17 cellular contexts compared by ENCODE assay signal in the genomic region with DNA sequence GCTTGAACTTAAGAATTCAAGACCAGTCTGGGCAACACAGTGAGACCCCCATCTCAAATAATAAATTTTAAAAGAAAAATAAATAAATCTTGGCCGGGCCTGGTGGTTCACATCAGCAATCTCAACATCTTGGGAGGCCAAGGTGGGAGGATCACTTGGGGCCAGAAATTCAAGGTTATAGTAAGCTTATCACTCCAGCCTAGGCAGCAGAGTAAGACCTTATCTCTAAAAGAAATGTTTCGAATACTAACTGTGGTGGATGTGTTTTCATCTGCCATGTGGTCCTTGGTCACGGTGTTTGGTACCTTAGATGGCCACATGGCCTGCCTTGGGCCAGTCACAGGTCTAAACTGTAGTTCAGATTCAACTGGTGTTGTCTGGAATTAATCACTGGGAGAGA. TPM values are rescaled to one million over a fixed set of nuclear protein-coding genes. Genes with fewer than 3 reads are reported as not detected.
DNase-seq lines count a peak whose midpoint lies in the region; ATAC-seq and TF ChIP-seq lines count a peak whose summit lies in the region.
"Had no signal": no experiment of that assay in that cellular context is flagged by ENCODE, and none has a peak within 500 bp of the region (broad histone marks: within the 10 kb centered on the region; RNA-seq: fewer than 3 reads in every experiment).

No MANE protein-coding gene starts in this region.

- intact Hi-C loops in tibial artery (cut with DNase I; ENCODE audit: low total_unique reads): no loop called here

- no peak for TF ChIP-seq CTCF in RWPE1 (conservative IDR thresholded peaks at IDR 0.05; ENCODE audit: low read depth)
- no peak for TF ChIP-seq CTCF in fibroblast of lung (conservative IDR thresholded peaks at IDR 0.05 in 1 of 2, IDR thresholded peaks at IDR 0.05 in 1 of 2; ENCODE audit: low read depth in 1 of 2, low read length in 2 of 2)
- no peak for TF ChIP-seq CTCF in tibial artery (IDR thresholded peaks at IDR 0.05)

- peaks cover 11% of the 10 kb centered on the region for H3K4me1 ChIP-seq in fibroblast of lung (ENCODE audit: control insufficient read depth, extremely low read depth, insufficient read depth, low read length)
- H3K4me1 ChIP-seq in tibial artery: peaks cover 0 to 40% (median 21%) of the 10 kb centered on the region in 4 donors

- peaks cover 4% of the 10 kb centered on the region for H3K27me3 ChIP-seq in fibroblast of lung (ENCODE audit: control insufficient read depth, insufficient read depth, low read length)
- no peaks in the 10 kb centered on the region for H3K27me3 ChIP-seq in tibial artery
- H3K27me3 ChIP-seq: adrenal gland had no signal

- no peak overlapping the region for H2AFZ ChIP-seq in fibroblast of lung (ENCODE audit: low read length)

- no peak overlapping the region for H3K9ac ChIP-seq in fibroblast of lung (ENCODE audit: insufficient read depth, low read length)

- ATAC-seq in HG03159 (IDR thresholded peaks at IDR 0.05; ENCODE audit: unreplicated experiment): no peak

- H3K4me2 ChIP-seq in fibroblast of lung (ENCODE audit: extremely low read depth, insufficient read depth, low read length): no peak overlapping the region

- CTCF ChIA-PET in RWPE1 (lab: Yijun Ruan, JAX): interaction anchor here (0.8 to 1.1 kb wide), 2 partner anchors 47 to 116 kb away, joined by 3 to 4 read pairs; no protein-coding TSS in a partner anchor

- H3K36me3 ChIP-seq in fibroblast of lung (ENCODE audit: control insufficient read depth, insufficient read depth, low read length) (peaks cover 6% of the 10 kb centered on the region), tibial artery (no peaks in the 10 kb centered on the region)
- H3K36me3 ChIP-seq: adrenal gland had no signal

- H3K4me3 ChIP-seq in fibroblast of lung (replicated peaks in 1 of 4; ENCODE audit: control extremely low read depth in 1 of 4, insufficient read depth in 1 of 4, low read depth in 3 of 4, low read length in 4 of 4) (no peak overlapping the region), tibial artery (no peak overlapping the region)
- H3K4me3 ChIP-seq: adrenal gland, SJSA1 had no signal

- POLR2A ChIA-PET in RWPE1 (lab: Yijun Ruan, JAX; ENCODE audit: low non-redundant PET): interaction anchor here (0.8 kb wide), 1 partner anchor 562 kb away, joined by 4 read pairs; no protein-coding TSS in a partner anchor

- DNase-seq in RWPE1 (ENCODE audit: low spot score): no peak
- DNase-seq in fibroblast of lung (ENCODE audit: low read depth in 2 of 2): no peak
- DNase-seq in tibial artery: no peak
- DNase-seq in NCI-H2081 treated with DMSO at 0.1 percent for 48 hours (lab: John Stamatoyannopoulos, UW): no peak
- DNase-seq in nucleus accumbens (lab: John Stamatoyannopoulos, UW): no peak
- DNase-seq: activated CD4-positive, alpha-beta memory T cell treated with anti-CD3 and anti-CD28 coated beads, Interleukin-2, amount 10 ng/mL, durations not matched to agents 7 days and 5 days; adrenal gland; C1 segment of cervical spinal cord; DMS79 treated with DMSO at 0.1 percent for 48 hours; NCI-H1694 treated with DMSO at 0.1 percent for 48 hours; NCI-H510A treated with DMSO at 0.1 percent for 48 hours; posterior cingulate gyrus had no signal

- H3K27ac ChIP-seq in RWPE1: peak overlapping the region; percentile 67
- H3K27ac ChIP-seq in fibroblast of lung (ENCODE audit: insufficient read depth, low read length): peak overlapping the region; percentile 46
- peak overlapping the region; percentile 55 to 65 for H3K27ac ChIP-seq in tibial artery
- H3K27ac ChIP-seq: epithelial cell of prostate, SJSA1 had no signal

- no peaks in the 10 kb centered on the region for H4K20me1 ChIP-seq in fibroblast of lung (ENCODE audit: control insufficient read depth, extremely low read depth, insufficient read depth, low read length)

- no peaks in the 10 kb centered on the region for H3K9me3 ChIP-seq in fibroblast of lung (ENCODE audit: control insufficient read depth, insufficient read depth, low read depth, low read length)
- H3K9me3 ChIP-seq in tibial artery: no peaks in the 10 kb centered on the region
- H3K9me3 ChIP-seq: adrenal gland, SJSA1 had no signal

- peaks cover 16% of the 10 kb centered on the region for H3K79me2 ChIP-seq in fibroblast of lung (ENCODE audit: control insufficient read depth, insufficient read depth, low read length)

RNA-seq across cellular contexts. Expression of a gene that starts 5.8 kb away (rescaled TPM):
- 1.0 and 12.9 TPM in 2 replicates for total RNA-seq in fibroblast of lung
- polyA plus RNA-seq in fibroblast of lung: 23.7 and 104 TPM in 2 replicates
- 22.4 and 96.8 TPM in 2 replicates for polyA plus RNA-seq in fibroblast of lung (2012)
- 31.1 and 47.2 TPM in 2 replicates for polyA minus RNA-seq in fibroblast of lung (ENCODE audit: low replicate concordance)

RNA-seq across cellular contexts. Expression of a gene that starts 8.9 kb away (rescaled TPM):
- 1.3 and 1.8 TPM in 2 replicates for total RNA-seq in fibroblast of lung
- polyA plus RNA-seq in fibroblast of lung: 1.2 and 1.4 TPM in 2 replicates
- 0.70 and 0.75 TPM in 2 replicates for polyA plus RNA-seq in fibroblast of lung (2012)
- polyA minus RNA-seq in fibroblast of lung (ENCODE audit: low replicate concordance): not detected in 2 replicates
- total RNA-seq: activated CD4-positive, alpha-beta memory T cell treated with anti-CD3 and anti-CD28 coated beads, Interleukin-2, amount 10 ng/mL, durations not matched to agents 7 days and 5 days; activated T-helper 1 cell treated with anti-CD3 and anti-CD28 coated beads, Interleukin-12 subunit alpha, Interleukin-12 subunit beta, Interleukin-2, Interleukin-4 antibody, amounts not matched to agents 30 ng/mL and 10 ng/mL and 1 ng/mL, durations not matched to agents 14 hours and 24 hours and 36 hours; M059J; SJSA1 had no signal

RNA-seq across cellular contexts. Expression of a gene that starts 15.4 kb away (rescaled TPM):
- total RNA-seq in fibroblast of lung: 50.8 and 101 TPM in 2 replicates
- 21.8 and 23.3 TPM in 2 replicates for polyA plus RNA-seq in fibroblast of lung
- 30.9 and 38.4 TPM in 2 replicates for polyA plus RNA-seq in fibroblast of lung (2012)
- 15.0 and 24.9 TPM in 2 replicates for polyA minus RNA-seq in fibroblast of lung (ENCODE audit: low replicate concordance)

RNA-seq across cellular contexts. Expression of a gene that starts 26.5 kb away (rescaled TPM):
- 14.7 and 15.9 TPM in 2 replicates for total RNA-seq in fibroblast of lung
- 37.4 and 43.2 TPM in 2 replicates for polyA plus RNA-seq in fibroblast of lung
- 40.7 and 41.9 TPM in 2 replicates for polyA plus RNA-seq in fibroblast of lung (2012)
- 10.2 and 29.3 TPM in 2 replicates for polyA minus RNA-seq in fibroblast of lung (ENCODE audit: low replicate concordance)

RNA-seq across cellular contexts. Expression of a gene that starts 26.6 kb away (rescaled TPM):
- total RNA-seq in fibroblast of lung: 0.50 and 0.51 TPM in 2 replicates
- 1.7 TPM in 1 of 2 replicates, not detected in the other for polyA plus RNA-seq in fibroblast of lung
- 0.32 and 2.9 TPM in 2 replicates for polyA plus RNA-seq in fibroblast of lung (2012)
- not detected in 2 replicates for polyA minus RNA-seq in fibroblast of lung (ENCODE audit: low replicate concordance)
- total RNA-seq: activated CD4-positive, alpha-beta memory T cell treated with anti-CD3 and anti-CD28 coated beads, Interleukin-2, amount 10 ng/mL, durations not matched to agents 7 days and 5 days; activated T-helper 1 cell treated with anti-CD3 and anti-CD28 coated beads, Interleukin-12 subunit alpha, Interleukin-12 subunit beta, Interleukin-2, Interleukin-4 antibody, amounts not matched to agents 30 ng/mL and 10 ng/mL and 1 ng/mL, durations not matched to agents 14 hours and 24 hours and 36 hours; M059J; SJSA1 had no signal
